In the genomic region with DNA sequence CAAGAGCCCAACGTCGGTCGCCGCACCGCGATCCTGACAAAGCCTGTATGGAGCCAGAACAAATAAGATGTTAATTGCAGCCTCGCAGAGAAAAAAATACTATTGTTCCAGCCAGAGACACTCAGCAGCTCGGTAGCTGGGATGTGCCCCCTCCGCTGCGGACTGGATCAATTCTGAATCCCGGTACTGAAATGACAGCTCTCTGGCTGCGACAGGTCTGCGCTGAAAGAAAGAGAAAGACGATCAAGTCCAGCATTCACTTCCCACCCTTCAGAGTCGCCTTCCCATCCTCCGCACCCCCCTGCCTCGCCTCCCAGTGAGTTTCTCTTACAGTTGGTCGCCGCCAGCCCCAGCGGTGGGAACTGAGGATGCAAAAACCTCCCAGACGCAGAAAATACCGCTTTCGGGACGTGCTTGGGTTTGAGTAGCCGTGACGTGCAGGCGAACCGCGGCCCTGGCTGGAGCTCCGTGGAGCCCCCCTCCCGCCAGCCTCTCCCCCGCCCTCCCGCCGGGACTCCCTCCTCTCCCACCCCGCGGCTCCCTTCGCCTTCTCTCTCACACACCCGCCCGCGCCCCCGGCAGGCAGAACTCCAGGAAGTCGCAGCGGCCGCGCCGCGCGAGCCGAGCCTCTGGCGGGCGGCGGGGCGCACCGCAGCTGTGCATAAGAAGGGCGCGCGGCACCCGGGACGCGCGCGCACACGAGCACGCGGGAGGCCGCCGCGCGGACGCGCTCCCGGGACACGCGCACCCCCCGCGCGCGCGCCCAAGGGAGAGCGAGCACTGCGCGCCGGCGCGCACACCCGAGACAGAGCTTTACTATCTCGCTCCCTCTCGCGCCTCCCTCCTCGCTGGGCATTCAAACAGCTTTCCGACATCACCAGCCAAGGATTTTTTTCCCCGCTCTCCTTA, we compare ENCODE assay signal across 2 cellular contexts.
TF ChIP-seq lines count a peak whose summit lies in the region.

A gene (plus strand): TSS at position 780 of the 909 bp plus-strand sequence. CDS start 3,394 bp downstream, outside the sequence.

TF ChIP-seq in HEK293, 187 proteins besides CTCF, POLR2A, EP300 and RAD21 (continued from another document):
- TF ChIP-seq, protein P1, sequence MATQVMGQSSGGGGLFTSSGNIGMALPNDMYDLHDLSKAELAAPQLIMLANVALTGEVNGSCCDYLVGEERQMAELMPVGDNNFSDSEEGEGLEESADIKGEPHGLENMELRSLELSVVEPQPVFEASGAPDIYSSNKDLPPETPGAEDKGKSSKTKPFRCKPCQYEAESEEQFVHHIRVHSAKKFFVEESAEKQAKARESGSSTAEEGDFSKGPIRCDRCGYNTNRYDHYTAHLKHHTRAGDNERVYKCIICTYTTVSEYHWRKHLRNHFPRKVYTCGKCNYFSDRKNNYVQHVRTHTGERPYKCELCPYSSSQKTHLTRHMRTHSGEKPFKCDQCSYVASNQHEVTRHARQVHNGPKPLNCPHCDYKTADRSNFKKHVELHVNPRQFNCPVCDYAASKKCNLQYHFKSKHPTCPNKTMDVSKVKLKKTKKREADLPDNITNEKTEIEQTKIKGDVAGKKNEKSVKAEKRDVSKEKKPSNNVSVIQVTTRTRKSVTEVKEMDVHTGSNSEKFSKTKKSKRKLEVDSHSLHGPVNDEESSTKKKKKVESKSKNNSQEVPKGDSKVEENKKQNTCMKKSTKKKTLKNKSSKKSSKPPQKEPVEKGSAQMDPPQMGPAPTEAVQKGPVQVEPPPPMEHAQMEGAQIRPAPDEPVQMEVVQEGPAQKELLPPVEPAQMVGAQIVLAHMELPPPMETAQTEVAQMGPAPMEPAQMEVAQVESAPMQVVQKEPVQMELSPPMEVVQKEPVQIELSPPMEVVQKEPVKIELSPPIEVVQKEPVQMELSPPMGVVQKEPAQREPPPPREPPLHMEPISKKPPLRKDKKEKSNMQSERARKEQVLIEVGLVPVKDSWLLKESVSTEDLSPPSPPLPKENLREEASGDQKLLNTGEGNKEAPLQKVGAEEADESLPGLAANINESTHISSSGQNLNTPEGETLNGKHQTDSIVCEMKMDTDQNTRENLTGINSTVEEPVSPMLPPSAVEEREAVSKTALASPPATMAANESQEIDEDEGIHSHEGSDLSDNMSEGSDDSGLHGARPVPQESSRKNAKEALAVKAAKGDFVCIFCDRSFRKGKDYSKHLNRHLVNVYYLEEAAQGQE (tag by site-specific recombination; IDR thresholded peaks at IDR 0.05) = peak; percentile 73
- peak; percentile 29; the same call in 1 of the 2 replicates for TF ChIP-seq ZIC2 (tag by site-specific recombination; IDR thresholded peaks at IDR 0.05)
- TF ChIP-seq ZBTB17 (tag by site-specific recombination; IDR thresholded peaks at IDR 0.05) = peak; percentile 78
- TF ChIP-seq GFI1B (tag by site-specific recombination; IDR thresholded peaks at IDR 0.05) = no peak
- peak; percentile 70 for TF ChIP-seq GLIS2 (tag by site-specific recombination; IDR thresholded peaks at IDR 0.05)
- TF ChIP-seq, protein P2, sequence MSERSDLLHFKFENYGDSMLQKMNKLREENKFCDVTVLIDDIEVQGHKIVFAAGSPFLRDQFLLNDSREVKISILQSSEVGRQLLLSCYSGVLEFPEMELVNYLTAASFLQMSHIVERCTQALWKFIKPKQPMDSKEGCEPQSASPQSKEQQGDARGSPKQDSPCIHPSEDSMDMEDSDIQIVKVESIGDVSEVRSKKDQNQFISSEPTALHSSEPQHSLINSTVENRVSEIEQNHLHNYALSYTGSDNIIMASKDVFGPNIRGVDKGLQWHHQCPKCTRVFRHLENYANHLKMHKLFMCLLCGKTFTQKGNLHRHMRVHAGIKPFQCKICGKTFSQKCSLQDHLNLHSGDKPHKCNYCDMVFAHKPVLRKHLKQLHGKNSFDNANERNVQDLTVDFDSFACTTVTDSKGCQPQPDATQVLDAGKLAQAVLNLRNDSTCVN (tag by site-specific recombination; optimal IDR thresholded peaks at IDR 0.05) = peak; percentile 75
- peak; percentile 88 for TF ChIP-seq GLIS1 (tag by site-specific recombination; IDR thresholded peaks at IDR 0.05)
- TF ChIP-seq ZEB2 (tag by site-specific recombination; IDR thresholded peaks at IDR 0.05) = 0 out of 2 replicates have a peak, but pooled peaks have one; percentile 18
- TF ChIP-seq, protein P3, sequence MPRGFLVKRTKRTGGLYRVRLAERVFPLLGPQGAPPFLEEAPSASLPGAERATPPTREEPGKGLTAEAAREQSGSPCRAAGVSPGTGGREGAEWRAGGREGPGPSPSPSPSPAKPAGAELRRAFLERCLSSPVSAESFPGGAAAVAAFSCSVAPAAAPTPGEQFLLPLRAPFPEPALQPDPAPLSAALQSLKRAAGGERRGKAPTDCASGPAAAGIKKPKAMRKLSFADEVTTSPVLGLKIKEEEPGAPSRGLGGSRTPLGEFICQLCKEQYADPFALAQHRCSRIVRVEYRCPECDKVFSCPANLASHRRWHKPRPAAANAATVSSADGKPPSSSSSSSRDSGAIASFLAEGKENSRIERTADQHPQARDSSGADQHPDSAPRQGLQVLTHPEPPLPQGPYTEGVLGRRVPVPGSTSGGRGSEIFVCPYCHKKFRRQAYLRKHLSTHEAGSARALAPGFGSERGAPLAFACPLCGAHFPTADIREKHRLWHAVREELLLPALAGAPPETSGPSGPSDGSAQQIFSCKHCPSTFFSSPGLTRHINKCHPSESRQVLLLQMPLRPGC (tag by site-specific recombination; IDR thresholded peaks at IDR 0.05) = no peak

TF ChIP-seq in K562, 482 proteins besides CTCF, POLR2A, EP300 and RAD21 (continued from another document and continues in another):
- peak; percentile 52; the same call in 1 of the 2 replicates for TF ChIP-seq SUPT5H (IDR thresholded peaks at IDR 0.05)
- TF ChIP-seq POLR2AphosphoS5 (IDR thresholded peaks at IDR 0.05; ENCODE audit: control insufficient read depth, insufficient read depth, low read depth, low read length) = peak; percentile 71
- no peak for TF ChIP-seq LCOR (CRISPR knock-in tag; IDR thresholded peaks at IDR 0.05)
- TF ChIP-seq RFX7 (CRISPR knock-in tag; IDR thresholded peaks at IDR 0.05) = no peak
- TF ChIP-seq, protein P4, sequence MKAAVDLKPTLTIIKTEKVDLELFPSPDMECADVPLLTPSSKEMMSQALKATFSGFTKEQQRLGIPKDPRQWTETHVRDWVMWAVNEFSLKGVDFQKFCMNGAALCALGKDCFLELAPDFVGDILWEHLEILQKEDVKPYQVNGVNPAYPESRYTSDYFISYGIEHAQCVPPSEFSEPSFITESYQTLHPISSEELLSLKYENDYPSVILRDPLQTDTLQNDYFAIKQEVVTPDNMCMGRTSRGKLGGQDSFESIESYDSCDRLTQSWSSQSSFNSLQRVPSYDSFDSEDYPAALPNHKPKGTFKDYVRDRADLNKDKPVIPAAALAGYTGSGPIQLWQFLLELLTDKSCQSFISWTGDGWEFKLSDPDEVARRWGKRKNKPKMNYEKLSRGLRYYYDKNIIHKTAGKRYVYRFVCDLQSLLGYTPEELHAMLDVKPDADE (conservative IDR thresholded peaks at IDR 0.05; ENCODE audit: control insufficient read depth, low read depth, low read length) = peak; percentile 57; the same call in 1 of the 2 replicates
- no peak for TF ChIP-seq SIRT6 (IDR thresholded peaks at IDR 0.05; ENCODE audit: low read depth, low read length)
- TF ChIP-seq, protein P5, sequence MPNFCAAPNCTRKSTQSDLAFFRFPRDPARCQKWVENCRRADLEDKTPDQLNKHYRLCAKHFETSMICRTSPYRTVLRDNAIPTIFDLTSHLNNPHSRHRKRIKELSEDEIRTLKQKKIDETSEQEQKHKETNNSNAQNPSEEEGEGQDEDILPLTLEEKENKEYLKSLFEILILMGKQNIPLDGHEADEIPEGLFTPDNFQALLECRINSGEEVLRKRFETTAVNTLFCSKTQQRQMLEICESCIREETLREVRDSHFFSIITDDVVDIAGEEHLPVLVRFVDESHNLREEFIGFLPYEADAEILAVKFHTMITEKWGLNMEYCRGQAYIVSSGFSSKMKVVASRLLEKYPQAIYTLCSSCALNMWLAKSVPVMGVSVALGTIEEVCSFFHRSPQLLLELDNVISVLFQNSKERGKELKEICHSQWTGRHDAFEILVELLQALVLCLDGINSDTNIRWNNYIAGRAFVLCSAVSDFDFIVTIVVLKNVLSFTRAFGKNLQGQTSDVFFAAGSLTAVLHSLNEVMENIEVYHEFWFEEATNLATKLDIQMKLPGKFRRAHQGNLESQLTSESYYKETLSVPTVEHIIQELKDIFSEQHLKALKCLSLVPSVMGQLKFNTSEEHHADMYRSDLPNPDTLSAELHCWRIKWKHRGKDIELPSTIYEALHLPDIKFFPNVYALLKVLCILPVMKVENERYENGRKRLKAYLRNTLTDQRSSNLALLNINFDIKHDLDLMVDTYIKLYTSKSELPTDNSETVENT (CRISPR knock-in tag; IDR thresholded peaks at IDR 0.05) = no peak
- TF ChIP-seq, protein P6, sequence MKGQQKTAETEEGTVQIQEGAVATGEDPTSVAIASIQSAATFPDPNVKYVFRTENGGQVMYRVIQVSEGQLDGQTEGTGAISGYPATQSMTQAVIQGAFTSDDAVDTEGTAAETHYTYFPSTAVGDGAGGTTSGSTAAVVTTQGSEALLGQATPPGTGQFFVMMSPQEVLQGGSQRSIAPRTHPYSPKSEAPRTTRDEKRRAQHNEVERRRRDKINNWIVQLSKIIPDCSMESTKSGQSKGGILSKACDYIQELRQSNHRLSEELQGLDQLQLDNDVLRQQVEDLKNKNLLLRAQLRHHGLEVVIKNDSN (CRISPR knock-in tag; IDR thresholded peaks at IDR 0.05) = no peak
- no peak for TF ChIP-seq TFAM (CRISPR knock-in tag; conservative IDR thresholded peaks at IDR 0.05)
- 0 out of 2 replicates have a peak, but pooled peaks have one; percentile 51 for TF ChIP-seq ZNF76 (CRISPR knock-in tag; IDR thresholded peaks at IDR 0.05; ENCODE audit: borderline replicate concordance)
- peak; percentile 91 for TF ChIP-seq BACH1 (tag; IDR thresholded peaks at IDR 0.05)
- TF ChIP-seq ZNF717 (CRISPR knock-in tag; IDR thresholded peaks at IDR 0.05) = no peak
- TF ChIP-seq HMGN3 (IDR thresholded peaks at IDR 0.05; ENCODE audit: borderline replicate concordance, extremely low read depth, insufficient read length, low read depth, low read length) = peak; percentile 90
- TF ChIP-seq, protein P7, sequence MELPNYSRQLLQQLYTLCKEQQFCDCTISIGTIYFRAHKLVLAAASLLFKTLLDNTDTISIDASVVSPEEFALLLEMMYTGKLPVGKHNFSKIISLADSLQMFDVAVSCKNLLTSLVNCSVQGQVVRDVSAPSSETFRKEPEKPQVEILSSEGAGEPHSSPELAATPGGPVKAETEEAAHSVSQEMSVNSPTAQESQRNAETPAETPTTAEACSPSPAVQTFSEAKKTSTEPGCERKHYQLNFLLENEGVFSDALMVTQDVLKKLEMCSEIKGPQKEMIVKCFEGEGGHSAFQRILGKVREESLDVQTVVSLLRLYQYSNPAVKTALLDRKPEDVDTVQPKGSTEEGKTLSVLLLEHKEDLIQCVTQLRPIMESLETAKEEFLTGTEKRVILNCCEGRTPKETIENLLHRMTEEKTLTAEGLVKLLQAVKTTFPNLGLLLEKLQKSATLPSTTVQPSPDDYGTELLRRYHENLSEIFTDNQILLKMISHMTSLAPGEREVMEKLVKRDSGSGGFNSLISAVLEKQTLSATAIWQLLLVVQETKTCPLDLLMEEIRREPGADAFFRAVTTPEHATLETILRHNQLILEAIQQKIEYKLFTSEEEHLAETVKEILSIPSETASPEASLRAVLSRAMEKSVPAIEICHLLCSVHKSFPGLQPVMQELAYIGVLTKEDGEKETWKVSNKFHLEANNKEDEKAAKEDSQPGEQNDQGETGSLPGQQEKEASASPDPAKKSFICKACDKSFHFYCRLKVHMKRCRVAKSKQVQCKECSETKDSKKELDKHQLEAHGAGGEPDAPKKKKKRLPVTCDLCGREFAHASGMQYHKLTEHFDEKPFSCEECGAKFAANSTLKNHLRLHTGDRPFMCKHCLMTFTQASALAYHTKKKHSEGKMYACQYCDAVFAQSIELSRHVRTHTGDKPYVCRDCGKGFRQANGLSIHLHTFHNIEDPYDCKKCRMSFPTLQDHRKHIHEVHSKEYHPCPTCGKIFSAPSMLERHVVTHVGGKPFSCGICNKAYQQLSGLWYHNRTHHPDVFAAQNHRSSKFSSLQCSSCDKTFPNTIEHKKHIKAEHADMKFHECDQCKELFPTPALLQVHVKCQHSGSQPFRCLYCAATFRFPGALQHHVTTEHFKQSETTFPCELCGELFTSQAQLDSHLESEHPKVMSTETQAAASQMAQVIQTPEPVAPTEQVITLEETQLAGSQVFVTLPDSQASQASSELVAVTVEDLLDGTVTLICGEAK (IDR thresholded peaks at IDR 0.05) = no peak
- TF ChIP-seq, protein P7 (CRISPR knock-in tag; IDR thresholded peaks at IDR 0.05) = no peak
- TF ChIP-seq ZNF583 (CRISPR knock-in tag; IDR thresholded peaks at IDR 0.05) = peak; percentile 93; the same call in 1 of the 2 replicates
- 0 out of 2 replicates have a peak, but pooled peaks have one; percentile 27 for TF ChIP-seq NFIC (IDR thresholded peaks at IDR 0.05)
- peak; percentile 78 for TF ChIP-seq TAF1 (IDR thresholded peaks at IDR 0.05; ENCODE audit: control insufficient read depth, extremely low read depth, insufficient read depth, low read length, severe bottlenecking)
- TF ChIP-seq CC2D1A (IDR thresholded peaks at IDR 0.05) = no peak
- TF ChIP-seq, protein P8, sequence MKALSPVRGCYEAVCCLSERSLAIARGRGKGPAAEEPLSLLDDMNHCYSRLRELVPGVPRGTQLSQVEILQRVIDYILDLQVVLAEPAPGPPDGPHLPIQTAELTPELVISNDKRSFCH (CRISPR knock-in tag; IDR thresholded peaks at IDR 0.05) = no peak
- TF ChIP-seq, protein P8 (tag; IDR thresholded peaks at IDR 0.05) = peak; percentile 87
